ENCODE assay signal across 15 cellular contexts in genomic region chrY:6910372-6911271, GRCh38. TPM values are rescaled to one million over a fixed set of nuclear protein-coding genes. Genes with fewer than 3 reads are reported as not detected.
DNase-seq lines count a peak whose midpoint lies in the region; ATAC-seq lines count a peak whose summit lies in the region.
"Had no signal": no experiment of that assay in that cellular context is flagged by ENCODE, and none has a peak within 500 bp of the region (broad histone marks: within the 10 kb centered on the region; RNA-seq: fewer than 3 reads in every experiment).

Gene TBL1Y (plus strand): TSS chrY:6910697. CDS start chrY:7025085, 114,388 bp downstream.

- H3K36me3 Mint-ChIP-seq in activated CD4-positive, alpha-beta T cell treated with anti-CD3 and anti-CD28 coated beads, Interleukin-2, amount 10 ng/mL, durations not matched to agents 24 days and 14 days (ENCODE audit: low read depth) = no peaks in the 10 kb centered on the region
- no peaks in the 10 kb centered on the region for H3K36me3 Mint-ChIP-seq in activated T-helper 2 cell treated with anti-CD3 and anti-CD28 coated beads, Interferon-gamma antibody, Interleukin-2, Interleukin-4, amounts not matched to agents 10 μg/mL and 5 μg/mL and 100 μg/mL, durations not matched to agents 14 hours and 24 hours and 36 hours (ENCODE audit: low read depth)
- H3K36me3 Mint-ChIP-seq in stimulated activated naive CD8-positive, alpha-beta T cell treated with anti-CD3 and anti-CD28 coated beads, Interleukin-15, Interleukin-2, amounts not matched to agents 100 ng/mL and 50 ng/mL, for 24 hours (ENCODE audit: low read depth) = no peaks in the 10 kb centered on the region

- peaks cover 13% of the 10 kb centered on the region for H3K4me1 ChIP-seq in iPS-20b (ENCODE audit: insufficient read depth, low read length)
- H3K4me1 ChIP-seq: adrenal gland had no signal

- peak; percentile 48 for DNase-seq in activated CD4-positive, alpha-beta T cell treated with anti-CD3 and anti-CD28 coated beads, Interleukin-2, amount 10 ng/mL, durations not matched to agents 24 days and 14 days
- DNase-seq in activated CD4-positive, alpha-beta T cell treated with anti-CD3 and anti-CD28 coated beads for 1 hour = no peak
- DNase-seq in activated T-helper 2 cell treated with anti-CD3 and anti-CD28 coated beads, Interferon-gamma antibody, Interleukin-2, Interleukin-4, amounts not matched to agents 10 μg/mL and 5 μg/mL and 100 μg/mL, durations not matched to agents 14 hours and 24 hours and 36 hours (ENCODE audit: low spot score) = no peak
- DNase-seq in SIG-M5 (lab: John Stamatoyannopoulos, UW) = no peak
- DNase-seq: adrenal gland, COR-L47, foreskin melanocyte, H7, nephron progenitor cell, sigmoid colon had no signal

- no peak within 1 kb of the TSS for H3K27ac ChIP-seq in iPS-20b (ENCODE audit: low read length)
- H3K27ac ChIP-seq: adrenal gland, sigmoid colon had no signal

- H3K4me1 Mint-ChIP-seq in activated CD4-positive, alpha-beta T cell treated with anti-CD3 and anti-CD28 coated beads, Interleukin-2, amount 10 ng/mL, durations not matched to agents 24 days and 14 days = no peaks in the 10 kb centered on the region
- peaks cover 7% of the 10 kb centered on the region for H3K4me1 Mint-ChIP-seq in activated T-helper 2 cell treated with anti-CD3 and anti-CD28 coated beads, Interferon-gamma antibody, Interleukin-2, Interleukin-4, amounts not matched to agents 10 μg/mL and 5 μg/mL and 100 μg/mL, durations not matched to agents 14 hours and 24 hours and 36 hours (ENCODE audit: low read depth)
- peaks cover 8% of the 10 kb centered on the region for H3K4me1 Mint-ChIP-seq in stimulated activated naive CD8-positive, alpha-beta T cell treated with anti-CD3 and anti-CD28 coated beads, Interleukin-15, Interleukin-2, amounts not matched to agents 100 ng/mL and 50 ng/mL, for 24 hours (ENCODE audit: low read depth)
- H3K4me1 Mint-ChIP-seq: nephron progenitor cell had no signal

- no peak within 1 kb of the TSS for H3K27ac Mint-ChIP-seq in activated CD4-positive, alpha-beta T cell treated with anti-CD3 and anti-CD28 coated beads, Interleukin-2, amount 10 ng/mL, durations not matched to agents 24 days and 14 days
- H3K27ac Mint-ChIP-seq in activated T-helper 2 cell treated with anti-CD3 and anti-CD28 coated beads, Interferon-gamma antibody, Interleukin-2, Interleukin-4, amounts not matched to agents 10 μg/mL and 5 μg/mL and 100 μg/mL, durations not matched to agents 14 hours and 24 hours and 36 hours = no peak within 1 kb of the TSS
- no peak within 1 kb of the TSS for H3K27ac Mint-ChIP-seq in stimulated activated naive CD8-positive, alpha-beta T cell treated with anti-CD3 and anti-CD28 coated beads, Interleukin-15, Interleukin-2, amounts not matched to agents 100 ng/mL and 50 ng/mL, for 24 hours
- H3K27ac Mint-ChIP-seq: nephron progenitor cell had no signal

- H3K4me3 ChIP-seq in iPS-20b (ENCODE audit: low read length) = peak within 1 kb of the TSS; percentile 70
- H3K4me3 ChIP-seq: adrenal gland had no signal

- H3K9ac ChIP-seq in iPS-20b (ENCODE audit: low read depth, low read length) = peak within 1 kb of the TSS; percentile 82

- no peak for ATAC-seq in HG03469 (IDR thresholded peaks at IDR 0.05; ENCODE audit: unreplicated experiment)
- ATAC-seq in activated CD4-positive, CD25-positive, alpha-beta regulatory T cell treated with anti-CD3 and anti-CD28 coated beads, Interleukin-2, amount 50 U/mL, for 24 hours = no peak

- H3K36me3 ChIP-seq in iPS-20b (ENCODE audit: insufficient read depth, low read depth, low read length) = peaks cover 12% of the 10 kb centered on the region
- H3K36me3 ChIP-seq: adrenal gland, sigmoid colon had no signal

- peak within 1 kb of the TSS; percentile 19 for H3K4me3 Mint-ChIP-seq in activated CD4-positive, alpha-beta T cell treated with anti-CD3 and anti-CD28 coated beads, Interleukin-2, amount 10 ng/mL, durations not matched to agents 24 days and 14 days
- H3K4me3 Mint-ChIP-seq in activated T-helper 2 cell treated with anti-CD3 and anti-CD28 coated beads, Interferon-gamma antibody, Interleukin-2, Interleukin-4, amounts not matched to agents 10 μg/mL and 5 μg/mL and 100 μg/mL, durations not matched to agents 14 hours and 24 hours and 36 hours (ENCODE audit: low read depth) = peak within 1 kb of the TSS; percentile 5
- H3K4me3 Mint-ChIP-seq in stimulated activated naive CD8-positive, alpha-beta T cell treated with anti-CD3 and anti-CD28 coated beads, Interleukin-15, Interleukin-2, amounts not matched to agents 100 ng/mL and 50 ng/mL, for 24 hours = peak within 1 kb of the TSS; percentile 35
- H3K4me3 Mint-ChIP-seq: nephron progenitor cell had no signal

- H3K27me3 ChIP-seq in iPS-20b (ENCODE audit: insufficient read depth, low read length) = no peaks in the 10 kb centered on the region
- H3K27me3 ChIP-seq: adrenal gland had no signal

- H3K9me3 ChIP-seq in iPS-20b (ENCODE audit: insufficient read depth, low read depth, low read length) = no peaks in the 10 kb centered on the region
- H3K9me3 ChIP-seq: adrenal gland, sigmoid colon had no signal

- intact Hi-C loops in activated CD4-positive, alpha-beta T cell treated with anti-CD3 and anti-CD28 coated beads, Interleukin-2, amount 10 ng/mL, durations not matched to agents 24 days and 14 days (cut with micrococcal nuclease) = no loop called here
- intact Hi-C loops in activated T-helper 2 cell treated with anti-CD3 and anti-CD28 coated beads, Interferon-gamma antibody, Interleukin-2, Interleukin-4, amounts not matched to agents 10 μg/mL and 5 μg/mL and 100 μg/mL, durations not matched to agents 14 hours and 24 hours and 36 hours (cut with micrococcal nuclease) = no loop called here

- H3K27me3 Mint-ChIP-seq in activated CD4-positive, alpha-beta T cell treated with anti-CD3 and anti-CD28 coated beads, Interleukin-2, amount 10 ng/mL, durations not matched to agents 24 days and 14 days = peaks cover 26% of the 10 kb centered on the region
- peaks cover 24% of the 10 kb centered on the region for H3K27me3 Mint-ChIP-seq in activated T-helper 2 cell treated with anti-CD3 and anti-CD28 coated beads, Interferon-gamma antibody, Interleukin-2, Interleukin-4, amounts not matched to agents 10 μg/mL and 5 μg/mL and 100 μg/mL, durations not matched to agents 14 hours and 24 hours and 36 hours (ENCODE audit: low read depth)
- peaks cover 38% of the 10 kb centered on the region for H3K27me3 Mint-ChIP-seq in stimulated activated naive CD8-positive, alpha-beta T cell treated with anti-CD3 and anti-CD28 coated beads, Interleukin-15, Interleukin-2, amounts not matched to agents 100 ng/mL and 50 ng/mL, for 24 hours

- H3K9me3 Mint-ChIP-seq in activated CD4-positive, alpha-beta T cell treated with anti-CD3 and anti-CD28 coated beads, Interleukin-2, amount 10 ng/mL, durations not matched to agents 24 days and 14 days = no peaks in the 10 kb centered on the region
- H3K9me3 Mint-ChIP-seq in activated T-helper 2 cell treated with anti-CD3 and anti-CD28 coated beads, Interferon-gamma antibody, Interleukin-2, Interleukin-4, amounts not matched to agents 10 μg/mL and 5 μg/mL and 100 μg/mL, durations not matched to agents 14 hours and 24 hours and 36 hours = no peaks in the 10 kb centered on the region
- no peaks in the 10 kb centered on the region for H3K9me3 Mint-ChIP-seq in stimulated activated naive CD8-positive, alpha-beta T cell treated with anti-CD3 and anti-CD28 coated beads, Interleukin-15, Interleukin-2, amounts not matched to agents 100 ng/mL and 50 ng/mL, for 24 hours
- H3K9me3 Mint-ChIP-seq: nephron progenitor cell had no signal

RNA-seq across cellular contexts. Expression of gene TBL1Y, which starts in this region (rescaled TPM):
- not detected in 2 replicates for total RNA-seq in activated CD4-positive, alpha-beta T cell treated with anti-CD3 and anti-CD28 coated beads, Interleukin-2, amount 10 ng/mL, durations not matched to agents 24 days and 14 days
- total RNA-seq in activated T-helper 2 cell treated with anti-CD3 and anti-CD28 coated beads, Interferon-gamma antibody, Interleukin-2, Interleukin-4, amounts not matched to agents 10 μg/mL and 5 μg/mL and 100 μg/mL, durations not matched to agents 14 hours and 24 hours and 36 hours = not detected in 2 replicates
- total RNA-seq: adrenal gland, dermis microvascular lymphatic vessel endothelial cell, H7 had no signal
